9 cellular contexts compared by ENCODE assay signal in the genomic region with DNA sequence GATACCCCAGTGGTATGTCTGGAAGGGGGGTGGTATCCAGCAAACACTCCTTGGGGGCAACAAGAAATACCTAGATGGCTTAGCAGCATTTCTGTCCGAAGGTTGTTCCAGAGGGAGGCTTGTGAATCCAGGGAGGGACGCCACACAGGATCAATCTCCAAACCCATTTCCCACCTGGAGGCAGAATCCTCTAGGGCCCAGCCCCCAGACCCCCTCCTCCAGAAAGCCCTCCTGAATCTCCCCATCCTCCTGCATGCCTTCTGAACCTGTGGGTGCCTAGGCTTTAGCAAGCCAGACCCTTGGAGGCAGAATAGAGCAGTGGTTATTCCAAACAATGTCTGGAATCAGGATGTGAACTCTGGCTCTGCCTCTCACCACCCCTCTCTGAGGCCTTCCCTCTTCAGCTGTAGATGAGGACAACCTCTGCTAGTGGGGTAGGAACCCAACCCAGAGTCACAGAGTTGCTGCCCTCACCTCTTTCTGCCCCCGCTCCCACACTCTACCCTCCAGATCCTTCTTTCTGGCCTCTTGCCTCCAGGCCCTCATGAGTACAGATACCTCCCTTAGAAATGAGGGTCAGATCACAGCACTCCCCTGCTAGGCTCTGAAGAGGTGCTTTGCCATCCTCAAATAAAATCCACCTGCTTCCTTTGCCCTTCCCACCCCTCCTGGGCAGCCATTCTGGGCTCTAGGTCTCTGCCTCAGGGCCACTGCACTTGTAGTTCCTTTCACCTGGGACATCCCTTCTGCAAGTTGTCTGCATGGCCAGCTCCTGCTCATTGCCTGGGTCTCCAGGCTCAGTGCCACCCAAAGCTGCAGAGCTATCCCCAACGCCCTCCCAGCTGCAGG. TPM values are rescaled to one million over a fixed set of nuclear protein-coding genes. Genes with fewer than 3 reads are reported as not detected.
DNase-seq lines count a peak whose midpoint lies in the region; ATAC-seq and TF ChIP-seq lines count a peak whose summit lies in the region.
"Had no signal": no experiment of that assay in that cellular context is flagged by ENCODE, and none has a peak within 500 bp of the region (broad histone marks: within the 10 kb centered on the region; RNA-seq: fewer than 3 reads in every experiment).

No MANE protein-coding gene starts in this region.

- H3K27ac ChIP-seq in right lobe of liver: peak overlapping the region in 2 of 3 donors; percentile 84 to 97

- 50% methylated on average over 2 of the region's 4 CpGs for WGBS in right lobe of liver (ENCODE audit: insufficient coverage, low coverage, low lambda C conversion rate, missing lambda C conversion rate)

- TF ChIP-seq CTCF in right lobe of liver (IDR thresholded peaks at IDR 0.05) (no peak), GM10248 (IDR thresholded peaks at IDR 0.05; ENCODE audit: control extremely low read depth, extremely low read depth, low read depth, missing control alignments) (no peak)

- ATAC-seq in right lobe of liver: no peak
- ATAC-seq in stimulated activated memory B cell treated with anti-CD40 and anti-IgM and Interleukin-4, amounts not matched to agents 10 μg/mL and 1 μg/mL and 100 μg/mL, for 72 hours: no peak
- ATAC-seq in left colon: no peak
- ATAC-seq in HG02571 (IDR thresholded peaks at IDR 0.05; ENCODE audit: unreplicated experiment): no peak
- ATAC-seq in GM18517 (IDR thresholded peaks at IDR 0.05; ENCODE audit: unreplicated experiment): no peak

- intact Hi-C loops in right lobe of liver (cut with DNase I): no loop called here
- intact Hi-C loops in left colon (cut with DNase I, micrococcal nuclease): no loop called here

- peaks cover 0 to 20% (median 6%) of the 10 kb centered on the region in 4 donors for H3K36me3 ChIP-seq in right lobe of liver

- no peaks in the 10 kb centered on the region for H3K27me3 Mint-ChIP-seq in IgD-negative memory B cell
- no peaks in the 10 kb centered on the region for H3K27me3 Mint-ChIP-seq in stimulated activated memory B cell treated with anti-CD40 and anti-IgM and Interleukin-4, amounts not matched to agents 10 μg/mL and 1 μg/mL and 100 μg/mL, for 72 hours

- H3K4me3 ChIP-seq in right lobe of liver: no peak overlapping the region

- peak overlapping the region in 2 of 3 donors; percentile 23 to 28 for H3K27ac Mint-ChIP-seq in IgD-negative memory B cell
- peak overlapping the region; percentile 97 for H3K27ac Mint-ChIP-seq in stimulated activated memory B cell treated with anti-CD40 and anti-IgM and Interleukin-4, amounts not matched to agents 10 μg/mL and 1 μg/mL and 100 μg/mL, for 72 hours

- no peaks in the 10 kb centered on the region for H3K9me3 ChIP-seq in right lobe of liver

- peaks cover 3% of the 10 kb centered on the region for H3K36me3 Mint-ChIP-seq in IgD-negative memory B cell
- peaks cover 59% of the 10 kb centered on the region for H3K36me3 Mint-ChIP-seq in stimulated activated memory B cell treated with anti-CD40 and anti-IgM and Interleukin-4, amounts not matched to agents 10 μg/mL and 1 μg/mL and 100 μg/mL, for 72 hours

- H3K9me3 Mint-ChIP-seq in IgD-negative memory B cell: no peaks in the 10 kb centered on the region
- no peaks in the 10 kb centered on the region for H3K9me3 Mint-ChIP-seq in stimulated activated memory B cell treated with anti-CD40 and anti-IgM and Interleukin-4, amounts not matched to agents 10 μg/mL and 1 μg/mL and 100 μg/mL, for 72 hours

- H3K4me1 Mint-ChIP-seq in IgD-negative memory B cell: peaks cover 4 to 26% (median 19%) of the 10 kb centered on the region in 3 donors
- peaks cover 78% of the 10 kb centered on the region for H3K4me1 Mint-ChIP-seq in stimulated activated memory B cell treated with anti-CD40 and anti-IgM and Interleukin-4, amounts not matched to agents 10 μg/mL and 1 μg/mL and 100 μg/mL, for 72 hours

- CTCF ChIA-PET in GM10248 (lab: Yijun Ruan, JAX): interaction anchor here (7.5 to 17.5 kb wide), 2 partner anchors 11 to 13 kb away, joined by 54 to 266 read pairs; a partner anchor contains a TSS

- H3K4me3 Mint-ChIP-seq in IgD-negative memory B cell: no peak overlapping the region
- no peak overlapping the region for H3K4me3 Mint-ChIP-seq in stimulated activated memory B cell treated with anti-CD40 and anti-IgM and Interleukin-4, amounts not matched to agents 10 μg/mL and 1 μg/mL and 100 μg/mL, for 72 hours

- no peak for TF ChIP-seq POLR2A in right lobe of liver (IDR thresholded peaks at IDR 0.05)

- POLR2A ChIA-PET in GM10248 (lab: Yijun Ruan, JAX): no interaction called here

- DNase-seq in activated CD8-positive, alpha-beta memory T cell treated with anti-CD3 and anti-CD28 coated beads, Interleukin-2, amount 50 U/mL, for 48 hours: peak; percentile 81
- DNase-seq in right lobe of liver (no peak), left colon (no peak), GM10248 (ENCODE audit: extremely low spot score) (no peak)
- DNase-seq: NCI-H774 had no signal

- no peaks in the 10 kb centered on the region for H3K27me3 ChIP-seq in right lobe of liver

- H3K4me1 ChIP-seq in right lobe of liver: peaks cover 3 to 84% (median 50%) of the 10 kb centered on the region in 4 donors

RNA-seq across cellular contexts. Expression of a gene that starts 8.1 kb away (rescaled TPM):
- polyA plus RNA-seq in IgD-negative memory B cell: 3.1 TPM
- total RNA-seq in right lobe of liver (10 to 100 TPM in 4 of 6 experiments, 1 to 10 TPM in 2; 5.3 to 28.1 (median 17.8) TPM), left colon (10 to 100 TPM; 14.4 to 19.9 TPM)

RNA-seq across cellular contexts. Expression of a gene that starts 13.5 kb away (rescaled TPM):
- 23.7 TPM for polyA plus RNA-seq in IgD-negative memory B cell
- total RNA-seq in right lobe of liver (10 to 100 TPM; 16.6 to 21.4 (median 18.6) TPM), left colon (10 to 100 TPM; 31.7 to 33.6 TPM)

RNA-seq across cellular contexts. Expression of a gene that starts 34.2 kb away (rescaled TPM):
- polyA plus RNA-seq in IgD-negative memory B cell: 30.5 TPM
- total RNA-seq in right lobe of liver (10 to 100 TPM; 10.5 to 19.4 (median 14.0) TPM), left colon (10 to 100 TPM; 21.9 to 24.8 TPM)

RNA-seq across cellular contexts. Expression of a gene that starts 35.9 kb away (rescaled TPM):
- polyA plus RNA-seq in IgD-negative memory B cell: 7.9 TPM
- total RNA-seq in right lobe of liver (1 to 10 TPM; 2.0 to 7.8 (median 2.8) TPM), left colon (1 to 10 TPM; 2.1 to 2.8 TPM)
